29 cellular contexts compared by ENCODE assay signal in the genomic region with DNA sequence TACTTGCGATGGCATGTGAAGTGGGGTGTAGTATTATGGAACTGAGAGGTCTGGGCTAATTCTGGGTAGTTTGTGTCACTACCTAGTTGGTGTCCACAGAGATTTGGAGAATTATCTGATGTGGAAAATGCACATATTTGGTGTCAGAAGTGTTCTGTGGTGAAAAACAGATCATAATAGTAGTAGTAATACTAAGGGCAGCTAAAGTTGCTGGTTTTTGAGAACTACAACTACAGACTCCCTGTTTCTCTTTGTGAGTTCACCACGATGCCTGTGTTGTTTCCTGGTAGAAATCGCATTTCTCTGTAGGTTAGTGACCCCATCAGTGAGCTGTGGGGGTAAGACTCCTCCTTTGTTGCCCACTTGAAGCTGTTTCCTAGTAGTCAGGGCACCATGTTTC.
"Had no signal": no experiment of that assay in that cellular context is flagged by ENCODE, and none has a peak within 500 bp of the region (broad histone marks: within the 10 kb centered on the region; RNA-seq: fewer than 3 reads in every experiment).

No MANE protein-coding gene starts in this region.

- H3K36me3 ChIP-seq: esophagus squamous epithelium, ovary, sigmoid colon, suprapubic skin, transverse colon, vagina had no signal

- H3K9me3 Mint-ChIP-seq: effector memory CD8-positive, alpha-beta T cell; immature natural killer cell; natural killer cell; stimulated activated memory B cell treated with anti-CD40 and anti-IgM and Interleukin-4, amounts not matched to agents 10 μg/mL and 1 μg/mL and 100 μg/mL, for 72 hours; stimulated activated naive CD8-positive, alpha-beta T cell treated with anti-CD3 and anti-CD28 coated beads, Interleukin-15, Interleukin-2, amounts not matched to agents 100 ng/mL and 50 ng/mL, for 24 hours had no signal

- H3K4me3 Mint-ChIP-seq: effector memory CD8-positive, alpha-beta T cell; immature natural killer cell; natural killer cell; stimulated activated memory B cell treated with anti-CD40 and anti-IgM and Interleukin-4, amounts not matched to agents 10 μg/mL and 1 μg/mL and 100 μg/mL, for 72 hours; stimulated activated naive CD8-positive, alpha-beta T cell treated with anti-CD3 and anti-CD28 coated beads, Interleukin-15, Interleukin-2, amounts not matched to agents 100 ng/mL and 50 ng/mL, for 24 hours had no signal

- DNase-seq: cortex of kidney; effector memory CD8-positive, alpha-beta T cell; erythroblast; esophagus squamous epithelium; foreskin melanocyte; glutamatergic neuron; heart right ventricle; hippocampal formation; immature natural killer cell; islet precursor cell; kidney glomerular epithelial cell; left colon; left ventricle myocardium inferior; lower lobe of right lung; natural killer cell; occipital lobe; ovary; posterior cingulate gyrus; psoas muscle; right cardiac atrium; sigmoid colon; stimulated activated CD4-positive, alpha-beta T cell treated with anti-CD3 and anti-CD28 coated beads, Interleukin-2, amount 100 ng/mL, for 24 hours; stimulated activated CD4-positive, alpha-beta T cell treated with anti-CD3 and anti-CD28 coated beads, Interleukin-4, amount 100 ng/mL, for 24 hours; transverse colon had no signal

- H3K27me3 Mint-ChIP-seq: effector memory CD8-positive, alpha-beta T cell; stimulated activated memory B cell treated with anti-CD40 and anti-IgM and Interleukin-4, amounts not matched to agents 10 μg/mL and 1 μg/mL and 100 μg/mL, for 72 hours; stimulated activated naive CD8-positive, alpha-beta T cell treated with anti-CD3 and anti-CD28 coated beads, Interleukin-15, Interleukin-2, amounts not matched to agents 100 ng/mL and 50 ng/mL, for 24 hours had no signal

- H3K4me1 Mint-ChIP-seq: immature natural killer cell, natural killer cell had no signal

- H3K27ac Mint-ChIP-seq: effector memory CD8-positive, alpha-beta T cell; immature natural killer cell; natural killer cell; stimulated activated memory B cell treated with anti-CD40 and anti-IgM and Interleukin-4, amounts not matched to agents 10 μg/mL and 1 μg/mL and 100 μg/mL, for 72 hours; stimulated activated naive CD8-positive, alpha-beta T cell treated with anti-CD3 and anti-CD28 coated beads, Interleukin-15, Interleukin-2, amounts not matched to agents 100 ng/mL and 50 ng/mL, for 24 hours had no signal

- H3K36me3 Mint-ChIP-seq: natural killer cell had no signal

- ATAC-seq: effector memory CD8-positive, alpha-beta T cell; heart right ventricle; left colon; lower lobe of right lung; natural killer cell; psoas muscle; right cardiac atrium; stimulated activated memory B cell treated with anti-CD40 and anti-IgM and Interleukin-4, amounts not matched to agents 10 μg/mL and 1 μg/mL and 100 μg/mL, for 72 hours had no signal

- H3K4me1 ChIP-seq: esophagus squamous epithelium, heart right ventricle, left ventricle myocardium inferior, lower lobe of right lung, psoas muscle, sigmoid colon, suprapubic skin, transverse colon, vagina had no signal

- H3K27me3 ChIP-seq: esophagus squamous epithelium, heart right ventricle, ovary, sigmoid colon, suprapubic skin, transverse colon, vagina had no signal

- FAIRE-seq: endometrium had no signal

- H3K9me3 ChIP-seq: esophagus squamous epithelium, heart right ventricle, left ventricle myocardium inferior, lower lobe of right lung, ovary, psoas muscle, sigmoid colon, suprapubic skin, transverse colon, vagina had no signal

- H3K4me3 ChIP-seq: esophagus squamous epithelium, heart right ventricle, left ventricle myocardium inferior, lower lobe of right lung, ovary, psoas muscle, sigmoid colon, suprapubic skin, transverse colon, vagina had no signal
